8 cellular contexts compared by ENCODE assay signal in genomic region chr17:28494445-28495188, GRCh38. TPM values are rescaled to one million over a fixed set of nuclear protein-coding genes. Genes with fewer than 3 reads are reported as not detected.
DNase-seq lines count a peak whose midpoint lies in the region; ATAC-seq and TF ChIP-seq lines count a peak whose summit lies in the region.

No MANE protein-coding gene starts in this region.

- intact Hi-C loops in PC-9 (cut with micrococcal nuclease; ENCODE audit: unreplicated experiment), result loop anchor here (1.0 kb wide), 3 partner anchors 46 to 119 kb away; no protein-coding TSS in a partner anchor

- peaks cover 14% of the 10 kb centered on the region; the same call in 1 of the 2 replicates for H3K4me1 ChIP-seq in PC-9 (replicated peaks; ENCODE audit: insufficient read depth)

- no peaks in the 10 kb centered on the region for H3K9me2 ChIP-seq in PC-9 (ENCODE audit: insufficient read depth)

- peak; percentile 16 for DNase-seq in GDM1 (lab: John Stamatoyannopoulos, UW)
- DNase-seq in HT1080 (ENCODE audit: low read depth), result peak; percentile 66
- peak; percentile 45 to 76 for DNase-seq in PC-9
- DNase-seq in activated T-cell treated with anti-CD3 and anti-CD28 coated beads, Interleukin-2, amount 50 U/mL, for 4 hours, result peak; percentile 79
- peak; percentile 52 for DNase-seq in fibroblast of mammary gland (ENCODE audit: low read depth)
- peak; percentile 91 for DNase-seq in neural crest cell (ENCODE audit: low read depth, low spot score)
- peak in 42 of 49 donors; percentile 3 to 82 (median 44) for DNase-seq in substantia nigra (lab: John Stamatoyannopoulos, UW)
- no peak for DNase-seq in mesenteric fat pad (ENCODE audit: low spot score)

- H3K27ac Mint-ChIP-seq in neural crest cell (ENCODE audit: unreplicated experiment), result no peak overlapping the region

- peaks cover 24% of the 10 kb centered on the region; the same call in 1 of the 2 replicates for H3K27me3 ChIP-seq in PC-9 (ENCODE audit: insufficient read depth, low read depth)

- POLR2A ChIA-PET in PC-9 (lab: Charles Lee; ENCODE audit: unreplicated experiment), result no interaction called here

- no peak overlapping the region for H3K4me2 ChIP-seq in PC-9

- CTCF ChIA-PET in PC-9 (lab: Charles Lee), result no interaction called here

- BruUV-seq in PC-9 (replicated peaks; lab: Mats Ljungman, UMichigan), result no TSS peak

- H3K4me3 ChIP-seq in PC-9 (no peak overlapping the region), fibroblast of mammary gland (ENCODE audit: control insufficient read depth, low read depth, low read length) (no peak overlapping the region)

- no peaks in the 10 kb centered on the region for H4K20me1 ChIP-seq in PC-9 (ENCODE audit: insufficient read depth)

- ATAC-seq in activated T-cell treated with anti-CD3 and anti-CD28 coated beads, Interleukin-2, amount 50 U/mL, for 4 hours, result peak; percentile 84 to 91

- H3K36me3 ChIP-seq in PC-9 (ENCODE audit: low read depth), result no peaks in the 10 kb centered on the region

- peaks cover 4% of the 10 kb centered on the region; the same call in 1 of the 2 replicates for H3F3A ChIP-seq in PC-9 (ENCODE audit: insufficient read depth, low read depth)

- no peak overlapping the region for H3K4me3 Mint-ChIP-seq in activated T-cell treated with anti-CD3 and anti-CD28 coated beads, Interleukin-2, amount 50 U/mL, for 4 hours
- H3K4me3 Mint-ChIP-seq in neural crest cell, result no peak overlapping the region

- H3K9me3 Mint-ChIP-seq in activated T-cell treated with anti-CD3 and anti-CD28 coated beads, Interleukin-2, amount 50 U/mL, for 4 hours, result no peaks in the 10 kb centered on the region
- H3K9me3 Mint-ChIP-seq in neural crest cell, result no peaks in the 10 kb centered on the region

- no peaks in the 10 kb centered on the region for H3K4me1 Mint-ChIP-seq in activated T-cell treated with anti-CD3 and anti-CD28 coated beads, Interleukin-2, amount 50 U/mL, for 4 hours (ENCODE audit: low read depth)
- H3K4me1 Mint-ChIP-seq in neural crest cell, result peaks cover 3% of the 10 kb centered on the region

- H3K79me2 ChIP-seq in PC-9 (ENCODE audit: low read depth), result no peaks in the 10 kb centered on the region

- no peaks in the 10 kb centered on the region for H3K36me3 Mint-ChIP-seq in activated T-cell treated with anti-CD3 and anti-CD28 coated beads, Interleukin-2, amount 50 U/mL, for 4 hours (ENCODE audit: insufficient read depth)
- H3K36me3 Mint-ChIP-seq in neural crest cell (ENCODE audit: low read depth), result no peaks in the 10 kb centered on the region

- no peaks in the 10 kb centered on the region for H3K9me3 ChIP-seq in PC-9 (ENCODE audit: insufficient read depth, low read depth)

- H2AFZ ChIP-seq in PC-9, result no peak overlapping the region

- peak; percentile 91 for TF ChIP-seq CTCF in PC-9 (conservative IDR thresholded peaks at IDR 0.05)
- TF ChIP-seq CTCF in fibroblast of mammary gland (conservative IDR thresholded peaks at IDR 0.05; ENCODE audit: control insufficient read depth, insufficient read depth, low read depth, low read length), result peak; percentile 86
- peak; percentile 89 for TF ChIP-seq CTCF in neural crest cell (conservative IDR thresholded peaks at IDR 0.05)

- H3K27ac ChIP-seq in PC-9, result no peak overlapping the region
- H3K27ac ChIP-seq in substantia nigra (ENCODE audit: low read depth, low read length, poor library complexity, severe bottlenecking), result no peak overlapping the region

- H3K27me3 Mint-ChIP-seq in activated T-cell treated with anti-CD3 and anti-CD28 coated beads, Interleukin-2, amount 50 U/mL, for 4 hours (ENCODE audit: low read depth), result peaks cover 4% of the 10 kb centered on the region
- H3K27me3 Mint-ChIP-seq in neural crest cell (ENCODE audit: low read depth), result peaks cover 2% of the 10 kb centered on the region

RNA-seq across cellular contexts. Expression of gene FOXN1, which starts 11.5 kb away (rescaled TPM):
- total RNA-seq in HT1080 (2014; rRNA removed; shearing (Covaris generic)), result not detected in 2 replicates
- not detected in 2 replicates for polyA plus RNA-seq in HT1080 (2015; cell fraction: cytosol; rRNA removed)
- polyA plus RNA-seq in HT1080 (2015; cell fraction: nucleus; rRNA removed), result not detected in 2 replicates
- total RNA-seq in PC-9 (2021) (not detected in 2 replicates), neural crest cell (not detected in 2 replicates), mesenteric fat pad (not detected)
- not detected for total RNA-seq in activated T-cell treated with anti-CD3 and anti-CD28 coated beads, Interleukin-2, amount 50 U/mL, for 4 hours

RNA-seq across cellular contexts. Expression of gene SLC13A2, which starts 21.2 kb away (rescaled TPM):
- total RNA-seq in HT1080 (2014; rRNA removed; shearing (Covaris generic)), result not detected in 2 replicates
- 0.13 TPM in 1 of 2 replicates, not detected in the other for polyA plus RNA-seq in HT1080 (2015; cell fraction: cytosol; rRNA removed)
- not detected in 2 replicates for polyA plus RNA-seq in HT1080 (2015; cell fraction: nucleus; rRNA removed)
- not detected in 2 replicates for total RNA-seq in PC-9 (2021)
- total RNA-seq in activated T-cell treated with anti-CD3 and anti-CD28 coated beads, Interleukin-2, amount 50 U/mL, for 4 hours, result not detected
- total RNA-seq in neural crest cell, result not detected in 2 replicates
- total RNA-seq in mesenteric fat pad, result 0.10 TPM

RNA-seq across cellular contexts. Expression of gene UNC119, which starts 57.8 kb away (rescaled TPM):
- total RNA-seq in HT1080 (2014; rRNA removed; shearing (Covaris generic)), result 57.8 and 58.4 TPM in 2 replicates
- polyA plus RNA-seq in HT1080 (2015; cell fraction: cytosol; rRNA removed), result 39.9 and 40.3 TPM in 2 replicates
- polyA plus RNA-seq in HT1080 (2015; cell fraction: nucleus; rRNA removed), result 55.5 and 55.8 TPM in 2 replicates
- 39.7 and 48.8 TPM in 2 replicates for total RNA-seq in PC-9 (2021)
- 10 to 100 TPM; 21.7 to 26.0 (median 21.8) TPM for total RNA-seq in activated T-cell treated with anti-CD3 and anti-CD28 coated beads, Interleukin-2, amount 50 U/mL, for 4 hours
- total RNA-seq in neural crest cell, result 59.1 and 63.5 TPM in 2 replicates
- total RNA-seq in mesenteric fat pad, result 23.0 TPM
